ENCODE assay signal across 8 cellular contexts in the genomic region with DNA sequence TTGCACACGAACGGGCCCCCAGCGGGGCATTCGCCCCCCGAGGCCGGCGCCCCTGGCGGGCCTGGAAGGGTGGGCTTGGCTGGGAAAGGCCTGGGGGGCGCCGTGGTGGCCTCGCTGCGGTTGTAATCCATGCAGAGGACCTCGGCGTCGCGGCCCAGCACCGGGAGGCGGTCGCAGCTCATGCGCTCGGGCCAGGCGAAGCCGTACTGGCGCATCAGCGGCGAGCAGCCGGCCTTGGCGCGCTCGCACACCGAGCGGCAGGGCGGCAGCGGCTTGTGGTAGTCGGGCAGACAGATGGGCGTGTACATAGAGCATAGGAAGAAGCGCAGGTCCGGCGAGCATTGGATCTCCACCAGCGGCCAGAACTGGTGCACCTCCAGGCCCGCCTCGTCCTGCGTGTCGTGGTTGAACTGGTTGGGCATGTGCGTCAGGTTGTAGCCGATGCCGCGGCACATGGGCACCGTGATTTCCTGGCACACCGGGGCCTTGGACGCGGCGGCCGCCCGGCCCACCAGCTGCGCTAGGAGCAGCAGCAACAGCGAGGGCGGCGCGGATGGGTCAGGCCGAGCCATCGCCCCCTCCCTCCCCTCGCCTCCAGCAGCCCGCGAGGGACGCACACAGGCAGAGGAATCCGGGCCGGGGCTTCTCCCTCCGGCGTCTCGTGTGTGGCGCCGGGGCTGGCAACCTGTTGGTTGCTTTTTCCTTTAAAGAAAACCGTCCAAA. TPM values are rescaled to one million over a fixed set of nuclear protein-coding genes. Genes with fewer than 3 reads are reported as not detected.
A peak's percentile ranks its signal among the peaks of the same experiment; 100 is the strongest.
DNase-seq lines count a peak whose midpoint lies in the region; ATAC-seq and TF ChIP-seq lines count a peak whose summit lies in the region.

No MANE protein-coding gene starts in this region.

- H3K27me3 Mint-ChIP-seq in T-helper 1 cell treated with Interleukin-12 subunit alpha and Interleukin-12 subunit beta and Interleukin-4 antibody, amounts not matched to agents 30 μg/mL and 1 μg/mL, for 36 hours (ENCODE audit: low read depth): peaks cover 65% of the 10 kb centered on the region

- peaks cover 0 to 32% of the 10 kb centered on the region in 2 donors for H3K36me3 ChIP-seq in left lung

- H3K4me3 ChIP-seq in left lung: peak overlapping the region; percentile 62 to 79

- H3K4me1 Mint-ChIP-seq in T-helper 1 cell treated with Interleukin-12 subunit alpha and Interleukin-12 subunit beta and Interleukin-4 antibody, amounts not matched to agents 30 μg/mL and 1 μg/mL, for 36 hours (ENCODE audit: low read depth): peaks cover 17% of the 10 kb centered on the region
- H3K4me1 Mint-ChIP-seq in stimulated activated effector memory CD8-positive, alpha-beta T cell treated with anti-CD3 and anti-CD28 coated beads, Interleukin-12 subunit alpha, Interleukin-12 subunit beta, amount 100 ng/mL, for 72 hours: peaks cover 29% of the 10 kb centered on the region

- H3K4me1 ChIP-seq in left lung: peaks cover 4 to 70% of the 10 kb centered on the region in 2 donors

- H3K36me3 Mint-ChIP-seq in T-helper 1 cell treated with Interleukin-12 subunit alpha and Interleukin-12 subunit beta and Interleukin-4 antibody, amounts not matched to agents 30 μg/mL and 1 μg/mL, for 36 hours (ENCODE audit: low read depth): no peaks in the 10 kb centered on the region
- H3K36me3 Mint-ChIP-seq in stimulated activated effector memory CD8-positive, alpha-beta T cell treated with anti-CD3 and anti-CD28 coated beads, Interleukin-12 subunit alpha, Interleukin-12 subunit beta, amount 100 ng/mL, for 72 hours: peaks cover 8% of the 10 kb centered on the region

- intact Hi-C loops in left lung (cut with DNase I): loop anchor here in 1 of 2 donors (10.0 kb wide), 2 partner anchors 206 to 266 kb away; no protein-coding TSS in a partner anchor

- no peak overlapping the region for H3K27ac Mint-ChIP-seq in T-helper 1 cell treated with Interleukin-12 subunit alpha and Interleukin-12 subunit beta and Interleukin-4 antibody, amounts not matched to agents 30 μg/mL and 1 μg/mL, for 36 hours
- no peak overlapping the region for H3K27ac Mint-ChIP-seq in stimulated activated effector memory CD8-positive, alpha-beta T cell treated with anti-CD3 and anti-CD28 coated beads, Interleukin-12 subunit alpha, Interleukin-12 subunit beta, amount 100 ng/mL, for 72 hours

- H3K4me3 Mint-ChIP-seq in T-helper 1 cell treated with Interleukin-12 subunit alpha and Interleukin-12 subunit beta and Interleukin-4 antibody, amounts not matched to agents 30 μg/mL and 1 μg/mL, for 36 hours: peak overlapping the region; percentile 78
- H3K4me3 Mint-ChIP-seq in stimulated activated effector memory CD8-positive, alpha-beta T cell treated with anti-CD3 and anti-CD28 coated beads, Interleukin-12 subunit alpha, Interleukin-12 subunit beta, amount 100 ng/mL, for 72 hours: peak overlapping the region; percentile 83

- peak; percentile 17 for DNase-seq in cerebellum (ENCODE audit: low spot score)
- DNase-seq in left lung: peak; percentile 54 to 87
- DNase-seq in stimulated activated effector memory CD8-positive, alpha-beta T cell treated with anti-CD3 and anti-CD28 coated beads, Interleukin-12 subunit alpha, Interleukin-12 subunit beta, amount 100 ng/mL, for 72 hours (ENCODE audit: low spot score in 2 of 2): peak; percentile 7 to 68
- no peak for DNase-seq in NCI-H446 (lab: John Stamatoyannopoulos, UW)

- H3K9me3 ChIP-seq in left lung: no peaks in the 10 kb centered on the region

- H3K9me3 Mint-ChIP-seq in T-helper 1 cell treated with Interleukin-12 subunit alpha and Interleukin-12 subunit beta and Interleukin-4 antibody, amounts not matched to agents 30 μg/mL and 1 μg/mL, for 36 hours: no peaks in the 10 kb centered on the region
- H3K9me3 Mint-ChIP-seq in stimulated activated effector memory CD8-positive, alpha-beta T cell treated with anti-CD3 and anti-CD28 coated beads, Interleukin-12 subunit alpha, Interleukin-12 subunit beta, amount 100 ng/mL, for 72 hours: no peaks in the 10 kb centered on the region

- ATAC-seq in HG02885 (IDR thresholded peaks at IDR 0.05; ENCODE audit: poor library complexity, unreplicated experiment) (peak; percentile 15), left lung (peak; percentile 3), HG03457 (IDR thresholded peaks at IDR 0.05; ENCODE audit: unreplicated experiment) (no peak)
- peak; percentile 9 for ATAC-seq in stimulated activated effector memory CD8-positive, alpha-beta T cell treated with anti-CD3 and anti-CD28 coated beads, Interleukin-12 subunit alpha, Interleukin-12 subunit beta, amount 100 ng/mL, for 72 hours

- TF ChIP-seq CTCF in C4-2B (conservative IDR thresholded peaks at IDR 0.05) (peak; percentile 43), left lung (IDR thresholded peaks at IDR 0.05) (no peak)

- H3K27me3 ChIP-seq in left lung: peaks cover 0 to 10% of the 10 kb centered on the region in 2 donors

- peak overlapping the region; percentile 97 for H3K27ac ChIP-seq in C4-2B
- H3K27ac ChIP-seq in left lung: peak overlapping the region; percentile 82 to 85

RNA-seq across cellular contexts. Expression of a gene that starts 1.4 kb away (rescaled TPM):
- total RNA-seq in cerebellum: 0.64 TPM
- 10 to 100 TPM; 31.9 to 33.8 TPM for total RNA-seq in left lung

RNA-seq across cellular contexts. Expression of a gene that starts 56.9 kb away (rescaled TPM):
- total RNA-seq in cerebellum (19.0 TPM), left lung (10 to 100 TPM; 20.6 to 33.2 TPM)

Comparison
In these comparisons a context has a peak if more than half of its experiments do, and no peak if none do; other contexts are left out.
1. DNase-seq: peak in cerebellum (single experiment), left lung (2 of 2) and stimulated activated effector memory CD8-positive, alpha-beta T cell treated with anti-CD3 and anti-CD28 coated beads, Interleukin-12 subunit alpha, Interleukin-12 subunit beta, amount 100 ng/mL, for 72 hours (2 of 2); none in NCI-H446 (0 of 2).
2. RNA of a gene that starts 1.4 kb away (total RNA-seq): 31.9 to 33.8 TPM in left lung; 0.64 TPM in cerebellum (single experiment); every median in the first group is over 10 times any median in the second.